ENCODE assay signal across 10 cellular contexts in the genomic region with DNA sequence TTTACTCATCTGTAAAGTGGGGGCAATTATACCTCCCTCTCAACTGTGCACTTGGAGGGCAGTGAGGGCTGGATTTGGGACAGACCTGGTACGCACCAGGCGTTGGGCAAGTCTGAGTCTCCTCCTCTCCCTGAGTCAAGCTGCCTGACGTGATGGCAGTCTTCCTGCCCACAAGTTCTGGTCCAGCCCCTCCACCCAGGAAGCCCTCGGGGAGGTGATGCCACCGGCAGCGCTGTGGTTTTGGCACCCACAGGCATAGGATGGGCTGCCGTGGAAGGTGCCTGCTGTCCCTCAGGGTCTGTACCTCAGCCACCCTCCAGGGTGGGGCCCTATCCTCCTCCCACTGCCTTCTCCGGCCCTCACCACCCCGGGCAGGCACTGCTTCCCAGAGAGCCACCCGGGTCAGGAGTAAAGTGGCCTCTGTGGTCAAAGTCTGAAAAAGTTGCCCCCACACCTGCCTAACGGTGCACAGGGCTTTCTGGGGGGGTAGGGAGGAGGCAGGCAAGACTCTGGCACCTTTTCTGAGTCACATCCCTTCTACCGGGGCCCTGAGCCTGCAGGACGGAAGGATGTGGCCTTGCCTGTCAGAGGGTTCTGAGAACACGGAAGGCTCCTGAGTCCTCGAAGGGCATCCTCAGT. TPM values are rescaled to one million over a fixed set of nuclear protein-coding genes. Genes with fewer than 3 reads are reported as not detected.
DNase-seq lines count a peak whose midpoint lies in the region; ATAC-seq lines count a peak whose summit lies in the region.
"Had no signal": no experiment of that assay in that cellular context is flagged by ENCODE, and none has a peak within 500 bp of the region (broad histone marks: within the 10 kb centered on the region; RNA-seq: fewer than 3 reads in every experiment).

No MANE protein-coding gene starts in this region.

- H3K4me1 ChIP-seq in CD4-positive, alpha-beta memory T cell (ENCODE audit: insufficient read depth, low read length), result peaks cover 94% of the 10 kb centered on the region

- no peaks in the 10 kb centered on the region for H3K27me3 ChIP-seq in CD4-positive, alpha-beta memory T cell (ENCODE audit: insufficient read depth, low read length)

- ATAC-seq in GM18511 (IDR thresholded peaks at IDR 0.05; ENCODE audit: unreplicated experiment), result no peak

- H3K27ac Mint-ChIP-seq in CD4-positive, alpha-beta memory T cell, result peak overlapping the region; percentile 97 to 100 (median 99)
- peak overlapping the region; percentile 97 for H3K27ac Mint-ChIP-seq in T-helper 2 cell treated with Interferon-gamma antibody and Interleukin-4, amounts not matched to agents 5 μg/mL and 100 μg/mL, for 36 hours
- peak overlapping the region; percentile 97 for H3K27ac Mint-ChIP-seq in activated naive CD4-positive, alpha-beta T cell treated with anti-CD3 and anti-CD28 coated beads, Interleukin-2, amount 10 ng/mL, durations not matched to agents 7 days and 5 days

- H3K4me1 Mint-ChIP-seq in CD4-positive, alpha-beta memory T cell, result peaks cover 59 to 94% (median 76%) of the 10 kb centered on the region in 4 donors
- peaks cover 76% of the 10 kb centered on the region for H3K4me1 Mint-ChIP-seq in T-helper 2 cell treated with Interferon-gamma antibody and Interleukin-4, amounts not matched to agents 5 μg/mL and 100 μg/mL, for 36 hours (ENCODE audit: low read depth)
- H3K4me1 Mint-ChIP-seq in activated naive CD4-positive, alpha-beta T cell treated with anti-CD3 and anti-CD28 coated beads, Interleukin-2, amount 10 ng/mL, durations not matched to agents 7 days and 5 days, result peaks cover 99% of the 10 kb centered on the region

- DNase-seq in CD4-positive, alpha-beta memory T cell, result peak; percentile 92 to 96 (median 95)
- DNase-seq in T-helper 2 cell treated with Interferon-gamma antibody and Interleukin-4, amounts not matched to agents 5 μg/mL and 100 μg/mL, for 36 hours (ENCODE audit: low spot score), result peak; percentile 81
- DNase-seq in activated naive CD4-positive, alpha-beta T cell treated with anti-CD3 and anti-CD28 coated beads, Interleukin-2, amount 10 ng/mL, durations not matched to agents 7 days and 5 days, result peak; percentile 91
- peak; percentile 44 to 70 for DNase-seq in stimulated activated CD4-positive, alpha-beta T cell treated with anti-CD3 and anti-CD28 coated beads, Interleukin-15, amount 100 ng/mL, for 1 hour (ENCODE audit: low read depth in 1 of 2, low spot score in 1 of 2)
- no peak for DNase-seq in hypothalamus (lab: John Stamatoyannopoulos, UW)
- no peak for DNase-seq in dedifferentiated amniotic fluid mesenchymal stem cell (ENCODE audit: extremely low spot score)
- DNase-seq in RKO (ENCODE audit: low spot score), result no peak

- peak overlapping the region; percentile 98 for H3K27ac ChIP-seq in CD4-positive, alpha-beta memory T cell (ENCODE audit: low read depth, low read length)

- H3K4me3 Mint-ChIP-seq in CD4-positive, alpha-beta memory T cell, result peak overlapping the region; percentile 72 to 88 (median 82)
- H3K4me3 Mint-ChIP-seq in T-helper 2 cell treated with Interferon-gamma antibody and Interleukin-4, amounts not matched to agents 5 μg/mL and 100 μg/mL, for 36 hours, result peak overlapping the region; percentile 81
- H3K4me3 Mint-ChIP-seq in activated naive CD4-positive, alpha-beta T cell treated with anti-CD3 and anti-CD28 coated beads, Interleukin-2, amount 10 ng/mL, durations not matched to agents 7 days and 5 days, result peak overlapping the region; percentile 48

- intact Hi-C loops in CD4-positive, alpha-beta memory T cell (cut with micrococcal nuclease), result loop anchor here (1.0 to 5.0 kb wide), 4 partner anchors 9 to 105 kb away; a partner anchor contains a TSS

- CTCF ChIA-PET in CD4-positive, alpha-beta memory T cell (lab: Charles Lee; ENCODE audit: partially characterized antibody), result interaction anchor here (1.0 to 1.1 kb wide), 2 partner anchors 12 to 81 kb away, joined by 3 read pairs; no protein-coding TSS in a partner anchor
- CTCF ChIA-PET in activated naive CD4-positive, alpha-beta T cell treated with anti-CD3 and anti-CD28 coated beads, Interleukin-2, amount 10 ng/mL, durations not matched to agents 7 days and 5 days (lab: Charles Lee), result interaction anchor here (1.0 to 1.1 kb wide), 2 partner anchors 54 to 76 kb away, joined by 3 read pairs; no protein-coding TSS in a partner anchor

- H3K27me3 Mint-ChIP-seq in CD4-positive, alpha-beta memory T cell, result no peaks in the 10 kb centered on the region
- no peaks in the 10 kb centered on the region for H3K27me3 Mint-ChIP-seq in T-helper 2 cell treated with Interferon-gamma antibody and Interleukin-4, amounts not matched to agents 5 μg/mL and 100 μg/mL, for 36 hours (ENCODE audit: low read depth)
- no peaks in the 10 kb centered on the region for H3K27me3 Mint-ChIP-seq in activated naive CD4-positive, alpha-beta T cell treated with anti-CD3 and anti-CD28 coated beads, Interleukin-2, amount 10 ng/mL, durations not matched to agents 7 days and 5 days

- H3K36me3 ChIP-seq in CD4-positive, alpha-beta memory T cell (ENCODE audit: insufficient read depth, low read length), result no peaks in the 10 kb centered on the region

- peak overlapping the region; percentile 59 to 64 for H3K4me3 ChIP-seq in CD4-positive, alpha-beta memory T cell (ENCODE audit: low read length in 2 of 2)
- H3K4me3 ChIP-seq: heart left ventricle had no signal

- H3K9me3 ChIP-seq in CD4-positive, alpha-beta memory T cell (ENCODE audit: control insufficient read depth in 1 of 2, low read length in 2 of 2), result no peaks in the 10 kb centered on the region
- H3K9me3 ChIP-seq: heart left ventricle had no signal

- H3K9me3 Mint-ChIP-seq in CD4-positive, alpha-beta memory T cell, result no peaks in the 10 kb centered on the region
- H3K9me3 Mint-ChIP-seq in T-helper 2 cell treated with Interferon-gamma antibody and Interleukin-4, amounts not matched to agents 5 μg/mL and 100 μg/mL, for 36 hours, result no peaks in the 10 kb centered on the region
- no peaks in the 10 kb centered on the region for H3K9me3 Mint-ChIP-seq in activated naive CD4-positive, alpha-beta T cell treated with anti-CD3 and anti-CD28 coated beads, Interleukin-2, amount 10 ng/mL, durations not matched to agents 7 days and 5 days

- POLR2A ChIA-PET in CD4-positive, alpha-beta memory T cell (lab: Charles Lee; ENCODE audit: partially characterized antibody), result interaction anchor here (1.0 to 5.0 kb wide), 8 partner anchors 10 to 229 kb away, joined by 3 to 39 read pairs (median 8); a partner anchor contains a TSS

- peaks cover 9 to 18% of the 10 kb centered on the region in 2 donors for H3K36me3 Mint-ChIP-seq in CD4-positive, alpha-beta memory T cell
- peaks cover 12% of the 10 kb centered on the region for H3K36me3 Mint-ChIP-seq in T-helper 2 cell treated with Interferon-gamma antibody and Interleukin-4, amounts not matched to agents 5 μg/mL and 100 μg/mL, for 36 hours (ENCODE audit: low read depth)
- H3K36me3 Mint-ChIP-seq in activated naive CD4-positive, alpha-beta T cell treated with anti-CD3 and anti-CD28 coated beads, Interleukin-2, amount 10 ng/mL, durations not matched to agents 7 days and 5 days, result peaks cover 25% of the 10 kb centered on the region

RNA-seq across cellular contexts. Expression of a gene that starts 6.5 kb away (rescaled TPM):
- total RNA-seq in CD4-positive, alpha-beta memory T cell, result 1 to 10 TPM; 7.5 to 8.5 TPM
- 1 to 10 TPM; 5.7 to 6.2 TPM for polyA plus RNA-seq in CD4-positive, alpha-beta memory T cell
- total RNA-seq: urinary bladder had no signal

RNA-seq across cellular contexts. Expression of a gene that starts 13.5 kb away (rescaled TPM):
- 10 to 100 TPM; 44.5 to 47.5 TPM for total RNA-seq in CD4-positive, alpha-beta memory T cell
- 100 to 1,000 TPM in 1 of 2 donors, 10 to 100 TPM in 1; 98.5 to 110 TPM for polyA plus RNA-seq in CD4-positive, alpha-beta memory T cell

RNA-seq across cellular contexts. Expression of a gene that starts 49.9 kb away (rescaled TPM):
- total RNA-seq in CD4-positive, alpha-beta memory T cell, result 10 to 100 TPM; 18.3 to 18.4 TPM
- polyA plus RNA-seq in CD4-positive, alpha-beta memory T cell, result 10 to 100 TPM in 1 of 2 donors, 1 to 10 TPM in 1; 3.3 to 15.4 TPM

Comparison
In these comparisons a context has a peak if more than half of its experiments do, and no peak if none do; other contexts are left out.
1. DNase-seq: peak in CD4-positive, alpha-beta memory T cell (5 of 5), T-helper 2 cell treated with Interferon-gamma antibody and Interleukin-4, amounts not matched to agents 5 μg/mL and 100 μg/mL, for 36 hours (single experiment), activated naive CD4-positive, alpha-beta T cell treated with anti-CD3 and anti-CD28 coated beads, Interleukin-2, amount 10 ng/mL, durations not matched to agents 7 days and 5 days (single experiment) and stimulated activated CD4-positive, alpha-beta T cell treated with anti-CD3 and anti-CD28 coated beads, Interleukin-15, amount 100 ng/mL, for 1 hour (2 of 2); none in hypothalamus (0 of 51), dedifferentiated amniotic fluid mesenchymal stem cell (single experiment) and RKO (single experiment).
2. Peak in every context shown above with its lines, with median percentiles within 50 percentile points of each other: H3K27ac Mint-ChIP-seq and H3K4me3 Mint-ChIP-seq.